In the genomic region with DNA sequence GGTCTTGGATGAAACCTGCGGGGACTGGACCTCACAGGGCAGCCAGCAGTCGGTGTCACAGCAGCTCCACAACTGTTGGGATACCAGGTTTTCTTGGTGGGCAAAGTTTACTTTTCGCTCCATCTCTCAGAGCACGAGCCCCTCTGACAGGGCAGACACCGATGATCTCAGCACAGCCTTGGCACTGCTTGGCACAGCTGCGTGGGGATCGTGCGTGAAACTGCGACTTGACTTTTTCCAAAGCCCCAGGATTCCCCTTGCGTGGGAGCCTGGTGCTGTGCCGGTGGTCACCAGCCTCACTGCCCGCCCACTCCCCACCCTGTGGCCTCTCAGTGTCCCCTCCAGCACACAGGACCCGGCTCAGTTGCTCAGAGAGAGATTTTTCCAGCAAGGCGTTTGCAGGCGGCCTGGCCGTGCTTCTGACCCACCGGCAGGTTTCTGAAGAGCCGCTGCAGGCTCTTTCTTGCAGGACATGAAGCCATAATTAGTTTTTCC, we compare ENCODE assay signal across 24 cellular contexts. TPM values are rescaled to one million over a fixed set of nuclear protein-coding genes. Genes with fewer than 3 reads are reported as not detected.
DNase-seq lines count a peak whose midpoint lies in the region; ATAC-seq and TF ChIP-seq lines count a peak whose summit lies in the region.
"Had no signal": no experiment of that assay in that cellular context is flagged by ENCODE, and none has a peak within 500 bp of the region (broad histone marks: within the 10 kb centered on the region; RNA-seq: fewer than 3 reads in every experiment).

No MANE protein-coding gene starts in this region.

- intact Hi-C loops in Right ventricle myocardium inferior (cut with DNase I) (no loop called here), left cardiac atrium (cut with DNase I) (no loop called here), body of pancreas (cut with DNase I) (no loop called here)

- TF ChIP-seq CTCF in brain (conservative IDR thresholded peaks at IDR 0.05) = no peak
- no peak for TF ChIP-seq CTCF in WERI-Rb-1 (IDR thresholded peaks at IDR 0.05; ENCODE audit: low read depth, low read length)
- no peak for TF ChIP-seq CTCF in body of pancreas (IDR thresholded peaks at IDR 0.05)

- H3K27ac ChIP-seq in mesenchymal stem cell (ENCODE audit: low read length, poor library complexity, severe bottlenecking) (no peak overlapping the region), WERI-Rb-1 (no peak overlapping the region), body of pancreas (no peak overlapping the region)
- H3K27ac ChIP-seq: epithelial cell of prostate, ovary, tibial artery had no signal

- H3K4me3 ChIP-seq in mesenchymal stem cell (ENCODE audit: insufficient read depth in 1 of 2, low read depth in 1 of 2, low read length in 2 of 2) = no peak overlapping the region
- H3K4me3 ChIP-seq in WERI-Rb-1 (ENCODE audit: low read depth, low read length) = no peak overlapping the region
- no peak overlapping the region for H3K4me3 ChIP-seq in body of pancreas
- H3K4me3 ChIP-seq: ovary, tibial artery had no signal

- peaks cover 4 to 18% of the 10 kb centered on the region in 2 experiments for H3K27me3 ChIP-seq in mesenchymal stem cell (ENCODE audit: control insufficient read depth in 1 of 2, insufficient read depth in 1 of 2, low read length in 2 of 2)
- H3K27me3 ChIP-seq in WERI-Rb-1 (ENCODE audit: insufficient read depth, low read depth, severe bottlenecking) = no peaks in the 10 kb centered on the region
- H3K27me3 ChIP-seq in body of pancreas = no peaks in the 10 kb centered on the region
- H3K27me3 ChIP-seq: ovary had no signal

- peaks cover 15% of the 10 kb centered on the region for H3K4me1 ChIP-seq in mesenchymal stem cell (ENCODE audit: control insufficient read depth, insufficient read depth, low read depth, low read length)
- H3K4me1 ChIP-seq in body of pancreas = no peaks in the 10 kb centered on the region
- H3K4me1 ChIP-seq: tibial artery had no signal

- no peak for TF ChIP-seq POLR2A in body of pancreas (IDR thresholded peaks at IDR 0.05)

- peaks cover 0 to 4% (median 0%) of the 10 kb centered on the region in 5 experiments for H3K9me3 Mint-ChIP-seq in brain
- H3K9me3 Mint-ChIP-seq: activated CD4-positive, alpha-beta memory T cell treated with anti-CD3 and anti-CD28 coated beads, Interleukin-2, amount 10 ng/mL, durations not matched to agents 7 days and 5 days; naive thymus-derived CD4-positive, alpha-beta T cell had no signal

- peak overlapping the region; percentile 35 to 85 (median 64) for H3K4me3 Mint-ChIP-seq in brain
- H3K4me3 Mint-ChIP-seq: activated CD4-positive, alpha-beta memory T cell treated with anti-CD3 and anti-CD28 coated beads, Interleukin-2, amount 10 ng/mL, durations not matched to agents 7 days and 5 days; activated naive CD8-positive, alpha-beta T cell; naive thymus-derived CD4-positive, alpha-beta T cell had no signal

- peak overlapping the region; percentile 31 for H3K9ac ChIP-seq in mesenchymal stem cell (ENCODE audit: low read length)

- peaks cover 5% of the 10 kb centered on the region for H3K27me3 Mint-ChIP-seq in brain
- H3K27me3 Mint-ChIP-seq: activated naive CD8-positive, alpha-beta T cell; naive thymus-derived CD4-positive, alpha-beta T cell had no signal

- no peak overlapping the region for H4K8ac ChIP-seq in mesenchymal stem cell (ENCODE audit: low read length)

- no peak overlapping the region for H4K91ac ChIP-seq in mesenchymal stem cell (ENCODE audit: low read length)

- no peak overlapping the region for H2AFZ ChIP-seq in mesenchymal stem cell (ENCODE audit: low read depth, low read length)

- no peaks in the 10 kb centered on the region for H3K36me3 Mint-ChIP-seq in brain
- H3K36me3 Mint-ChIP-seq: activated naive CD8-positive, alpha-beta T cell; naive thymus-derived CD4-positive, alpha-beta T cell had no signal

- no peak overlapping the region for H2AK5ac ChIP-seq in mesenchymal stem cell (ENCODE audit: low read length, severe bottlenecking)

- no peaks in the 10 kb centered on the region for H3K79me1 ChIP-seq in mesenchymal stem cell (replicated peaks; ENCODE audit: low read length, poor library complexity, severe bottlenecking)

- H3K36me3 ChIP-seq in mesenchymal stem cell (ENCODE audit: control insufficient read depth in 1 of 2, insufficient read depth in 2 of 2, low read depth in 1 of 2, low read length in 2 of 2) (no peaks in the 10 kb centered on the region), WERI-Rb-1 (no peaks in the 10 kb centered on the region), body of pancreas (replicated peaks in 1 of 2; ENCODE audit: insufficient read depth in 1 of 2, low read depth in 2 of 2) (no peaks in the 10 kb centered on the region)
- H3K36me3 ChIP-seq: ovary, tibial artery had no signal

- H2BK120ac ChIP-seq in mesenchymal stem cell (ENCODE audit: low read depth, low read length) = no peak overlapping the region

- no peak overlapping the region for H3K4ac ChIP-seq in mesenchymal stem cell (ENCODE audit: low read depth in 1 of 2, low read length in 2 of 2)

- H3K18ac ChIP-seq in mesenchymal stem cell (ENCODE audit: low read depth in 1 of 2, low read length in 2 of 2) = no peak overlapping the region

- H3K27ac Mint-ChIP-seq in brain = peak overlapping the region; percentile 96 to 99 (median 97)
- H3K27ac Mint-ChIP-seq: activated CD4-positive, alpha-beta memory T cell treated with anti-CD3 and anti-CD28 coated beads, Interleukin-2, amount 10 ng/mL, durations not matched to agents 7 days and 5 days; activated naive CD8-positive, alpha-beta T cell had no signal

- no peak overlapping the region for H2BK15ac ChIP-seq in mesenchymal stem cell (ENCODE audit: low read depth, poor library complexity, severe bottlenecking)

- peak; percentile 34 for DNase-seq in Right ventricle myocardium inferior (ENCODE audit: missing footprints)
- DNase-seq in left cardiac atrium = no peak
- no peak for DNase-seq in mesenchymal stem cell
- DNase-seq in WERI-Rb-1 = no peak
- no peak for DNase-seq in body of pancreas
- DNase-seq in NCI-H2029 treated with DMSO at 0.1 percent for 48 hours (lab: John Stamatoyannopoulos, UW) = no peak
- no peak for DNase-seq in GM03348 (ENCODE audit: low spot score)
- DNase-seq: 8988T; activated CD4-positive, alpha-beta memory T cell treated with anti-CD3 and anti-CD28 coated beads, Interleukin-2, amount 10 ng/mL, durations not matched to agents 7 days and 5 days; cerebellar nuclear complex; foreskin melanocyte; GF-D8; HCEC 1CT; NCI-H526 treated with DMSO at 0.1 percent for 48 hours; Right ventricle myocardium superior; stimulated activated CD4-positive, alpha-beta T cell treated with anti-CD3 and anti-CD28 coated beads, Interleukin-4, amount 100 ng/mL, for 4 hours; stimulated activated naive CD8-positive, alpha-beta T cell treated with anti-CD3 and anti-CD28 coated beads, Interleukin-15, Interleukin-2, amounts not matched to agents 100 U/mL and 50 U/mL, for 24 hours; T1000; tibial artery had no signal

- H2BK12ac ChIP-seq in mesenchymal stem cell (ENCODE audit: low read length in 2 of 2) = no peak overlapping the region

- 91% methylated on average over 18 of the region's 18 CpGs for WGBS in mesenchymal stem cell
- WGBS in body of pancreas, 2 donors = 76 to 80% methylated on average over 16 to 17 of the region's 18 CpGs

- H3K9me3 ChIP-seq in mesenchymal stem cell (ENCODE audit: control insufficient read depth, low read length) (no peaks in the 10 kb centered on the region), WERI-Rb-1 (ENCODE audit: severe bottlenecking) (no peaks in the 10 kb centered on the region), body of pancreas (no peaks in the 10 kb centered on the region)
- H3K9me3 ChIP-seq: ovary, tibial artery had no signal

- no peak overlapping the region for H3K4me2 ChIP-seq in mesenchymal stem cell (ENCODE audit: low read length, poor library complexity, severe bottlenecking)

- H3K4me1 Mint-ChIP-seq in brain = peaks cover 71% of the 10 kb centered on the region

- H3K23ac ChIP-seq in mesenchymal stem cell (ENCODE audit: low read length in 2 of 2) = no peak overlapping the region

- H3K14ac ChIP-seq in mesenchymal stem cell (ENCODE audit: low read length in 2 of 2) = no peak overlapping the region

- ATAC-seq in Right ventricle myocardium inferior (no peak), left cardiac atrium (no peak), body of pancreas (no peak)
- ATAC-seq: naive thymus-derived CD4-positive, alpha-beta T cell had no signal

- no peak overlapping the region for H2BK5ac ChIP-seq in mesenchymal stem cell (ENCODE audit: low read depth, low read length, poor library complexity, severe bottlenecking)

RNA-seq across cellular contexts. Expression of a gene that starts 57.3 kb away (rescaled TPM):
- total RNA-seq in Right ventricle myocardium inferior (4.6 TPM), left cardiac atrium (10 to 100 TPM; 15.3 to 49.7 TPM), body of pancreas (10 to 100 TPM in 1 of 2 donors, under 1 TPM in 1; 0.52 to 43.2 TPM)
- polyA plus RNA-seq in brain (ENCODE audit: insufficient read depth, low read depth, low replicate concordance) = 5.0 TPM
- polyA plus RNA-seq in mesenchymal stem cell (2013, experiment 1 of 2) = 6.9 TPM
- polyA plus RNA-seq in mesenchymal stem cell (2013, experiment 2 of 2) = 4.6 TPM
